In genomic region chr1:6861075-6861724, GRCh38 we compare ENCODE assay signal across 14 cellular contexts.
DNase-seq lines count a peak whose midpoint lies in the region; ATAC-seq and TF ChIP-seq lines count a peak whose summit lies in the region.
"Had no signal": no experiment of that assay in that cellular context is flagged by ENCODE, and none has a peak within 500 bp of the region (broad histone marks: within the 10 kb centered on the region; RNA-seq: fewer than 3 reads in every experiment).

No MANE protein-coding gene starts in this region.

- DNase-seq in HFFc6 (no peak), hepatic stellate cell (ENCODE audit: low spot score) (no peak)
- DNase-seq in stimulated activated naive CD4-positive, alpha-beta T cell treated with Interleukin-2 at 50 U/mL for 16 hours (lab: John Stamatoyannopoulos, UW) = no peak
- DNase-seq: activated effector memory CD4-positive, alpha-beta T cell treated with anti-CD3 and anti-CD28 coated beads, Interleukin-2, amount 50 U/mL, for 16 hours; heart left ventricle; Karpas-422; NCI-H187 treated with DMSO at 0.1 percent for 48 hours; NCI-H526 treated with DMSO at 0.1 percent for 48 hours; stomach had no signal

- TF ChIP-seq CTCF in HFFc6 (IDR thresholded peaks at IDR 0.05) = no peak

- peaks cover 24% of the 10 kb centered on the region for H3K36me3 Mint-ChIP-seq in HFFc6 (ENCODE audit: low read depth)
- H3K36me3 Mint-ChIP-seq in stimulated activated memory B cell treated with anti-CD40 and anti-IgM and Interleukin-4, amounts not matched to agents 10 μg/mL and 1 μg/mL and 100 μg/mL, for 72 hours = peaks cover 33% of the 10 kb centered on the region

- peaks cover 3% of the 10 kb centered on the region; the same call in 1 of the 2 replicates for H3K27me3 Mint-ChIP-seq in HFFc6 (ENCODE audit: insufficient read depth)
- H3K27me3 Mint-ChIP-seq in stimulated activated memory B cell treated with anti-CD40 and anti-IgM and Interleukin-4, amounts not matched to agents 10 μg/mL and 1 μg/mL and 100 μg/mL, for 72 hours = no peaks in the 10 kb centered on the region
- H3K27me3 Mint-ChIP-seq: activated CD4-positive, alpha-beta memory T cell treated with anti-CD3 and anti-CD28 coated beads for 36 hours had no signal

- peak; percentile 14 for ATAC-seq in GM18873 (IDR thresholded peaks at IDR 0.05; ENCODE audit: low FRiP score, unreplicated experiment)
- peak; percentile 32 for ATAC-seq in HG03565 (IDR thresholded peaks at IDR 0.05; ENCODE audit: unreplicated experiment)
- peak; percentile 73 for ATAC-seq in stimulated activated memory B cell treated with anti-CD40 and anti-IgM and Interleukin-4, amounts not matched to agents 10 μg/mL and 1 μg/mL and 100 μg/mL, for 72 hours
- ATAC-seq in HG02571 (IDR thresholded peaks at IDR 0.05; ENCODE audit: unreplicated experiment) = no peak
- ATAC-seq: heart left ventricle had no signal

- H3K27ac Mint-ChIP-seq in HFFc6 = peak overlapping the region; percentile 90
- peak overlapping the region; percentile 40 for H3K27ac Mint-ChIP-seq in stimulated activated memory B cell treated with anti-CD40 and anti-IgM and Interleukin-4, amounts not matched to agents 10 μg/mL and 1 μg/mL and 100 μg/mL, for 72 hours
- H3K27ac Mint-ChIP-seq: activated CD4-positive, alpha-beta memory T cell treated with anti-CD3 and anti-CD28 coated beads for 36 hours had no signal

- H3K4me3 Mint-ChIP-seq in HFFc6 = no peak overlapping the region; the same call in 1 of the 2 replicates
- no peak overlapping the region for H3K4me3 Mint-ChIP-seq in stimulated activated memory B cell treated with anti-CD40 and anti-IgM and Interleukin-4, amounts not matched to agents 10 μg/mL and 1 μg/mL and 100 μg/mL, for 72 hours
- H3K4me3 Mint-ChIP-seq: activated CD4-positive, alpha-beta memory T cell treated with anti-CD3 and anti-CD28 coated beads for 36 hours had no signal

- H3K4me1 Mint-ChIP-seq in HFFc6 (ENCODE audit: low read depth) = peaks cover 75% of the 10 kb centered on the region
- peaks cover 55% of the 10 kb centered on the region for H3K4me1 Mint-ChIP-seq in stimulated activated memory B cell treated with anti-CD40 and anti-IgM and Interleukin-4, amounts not matched to agents 10 μg/mL and 1 μg/mL and 100 μg/mL, for 72 hours

- no peaks in the 10 kb centered on the region for H3K9me3 Mint-ChIP-seq in HFFc6
- no peaks in the 10 kb centered on the region for H3K9me3 Mint-ChIP-seq in stimulated activated memory B cell treated with anti-CD40 and anti-IgM and Interleukin-4, amounts not matched to agents 10 μg/mL and 1 μg/mL and 100 μg/mL, for 72 hours
- H3K9me3 Mint-ChIP-seq: activated CD4-positive, alpha-beta memory T cell treated with anti-CD3 and anti-CD28 coated beads for 36 hours had no signal
